In genomic region chr15:64096486-64097431, GRCh38 we compare ENCODE assay signal across 8 cellular contexts. TPM values are rescaled to one million over a fixed set of nuclear protein-coding genes. Genes with fewer than 3 reads are reported as not detected.
DNase-seq lines count a peak whose midpoint lies in the region; ATAC-seq lines count a peak whose summit lies in the region.

No MANE protein-coding gene starts in this region.

- no peaks in the 10 kb centered on the region for H3K9me3 Mint-ChIP-seq in activated T-cell treated with anti-CD3 and anti-CD28 coated beads, Interleukin-2, amount 50 U/mL, for 4 hours
- no peaks in the 10 kb centered on the region for H3K9me3 Mint-ChIP-seq in dendritic cell treated with granulocyte-macrophage colony-stimulating factor and Interleukin-4, amounts not matched to agents 40 ng/mL and 50 ng/mL, for 4 days
- H3K9me3 Mint-ChIP-seq in naive thymus-derived CD4-positive, alpha-beta T cell, result no peaks in the 10 kb centered on the region

- no peak for ATAC-seq in activated T-cell treated with anti-CD3 and anti-CD28 coated beads, Interleukin-2, amount 50 U/mL, for 4 hours
- no peak for ATAC-seq in naive thymus-derived CD4-positive, alpha-beta T cell
- no peak for ATAC-seq in HG03457 (IDR thresholded peaks at IDR 0.05; ENCODE audit: unreplicated experiment)
- no peak for ATAC-seq in GM18517 (IDR thresholded peaks at IDR 0.05; ENCODE audit: unreplicated experiment)

- no peaks in the 10 kb centered on the region for H3K27me3 Mint-ChIP-seq in activated T-cell treated with anti-CD3 and anti-CD28 coated beads, Interleukin-2, amount 50 U/mL, for 4 hours (ENCODE audit: low read depth)
- no peaks in the 10 kb centered on the region for H3K27me3 Mint-ChIP-seq in dendritic cell treated with granulocyte-macrophage colony-stimulating factor and Interleukin-4, amounts not matched to agents 40 ng/mL and 50 ng/mL, for 4 days
- no peaks in the 10 kb centered on the region for H3K27me3 Mint-ChIP-seq in naive thymus-derived CD4-positive, alpha-beta T cell

- H3K27ac ChIP-seq in naive thymus-derived CD4-positive, alpha-beta T cell (ENCODE audit: low read depth, low read length), result peak overlapping the region; percentile 88

- H3K36me3 Mint-ChIP-seq in activated T-cell treated with anti-CD3 and anti-CD28 coated beads, Interleukin-2, amount 50 U/mL, for 4 hours (ENCODE audit: insufficient read depth), result peaks cover 1% of the 10 kb centered on the region
- H3K36me3 Mint-ChIP-seq in dendritic cell treated with granulocyte-macrophage colony-stimulating factor and Interleukin-4, amounts not matched to agents 40 ng/mL and 50 ng/mL, for 4 days (ENCODE audit: low read depth), result peaks cover 46% of the 10 kb centered on the region
- H3K36me3 Mint-ChIP-seq in naive thymus-derived CD4-positive, alpha-beta T cell, result peaks cover 0 to 4% (median 0%) of the 10 kb centered on the region in 5 donors

- peaks cover 41 to 48% of the 10 kb centered on the region in 2 donors for H3K4me1 ChIP-seq in naive thymus-derived CD4-positive, alpha-beta T cell (ENCODE audit: control insufficient read depth in 2 of 2, insufficient read depth in 2 of 2, low read length in 2 of 2)

- CTCF ChIA-PET in naive thymus-derived CD4-positive, alpha-beta T cell (lab: Charles Lee), result interaction anchor here (1.6 kb wide), 1 partner anchor 66 kb away, joined by 5 read pairs; the partner anchor contains the start of gene PPIB

- H3K27ac Mint-ChIP-seq in dendritic cell treated with granulocyte-macrophage colony-stimulating factor and Interleukin-4, amounts not matched to agents 40 ng/mL and 50 ng/mL, for 4 days, result peak overlapping the region; percentile 94
- H3K27ac Mint-ChIP-seq in naive thymus-derived CD4-positive, alpha-beta T cell, result peak overlapping the region; percentile 97 to 100 (median 99)

- DNase-seq in activated T-cell treated with anti-CD3 and anti-CD28 coated beads, Interleukin-2, amount 50 U/mL, for 4 hours, result no peak
- DNase-seq in activated T-cell treated with anti-CD3 and anti-CD28 coated beads for 4 hours, result no peak
- DNase-seq in OCI-M1 (lab: John Stamatoyannopoulos, UW), result peak; percentile 63
- peak in 4 of 9 donors; percentile 8 to 23 (median 11) for DNase-seq in naive thymus-derived CD4-positive, alpha-beta T cell
- DNase-seq in T1000 (lab: John Stamatoyannopoulos, UW), result no peak

- no peaks in the 10 kb centered on the region for H3K9me3 ChIP-seq in naive thymus-derived CD4-positive, alpha-beta T cell (ENCODE audit: control insufficient read depth in 2 of 3, low read length in 3 of 3)

- H3K4me3 ChIP-seq in naive thymus-derived CD4-positive, alpha-beta T cell (ENCODE audit: low read length), result peak overlapping the region; percentile 87

- H3K4me3 Mint-ChIP-seq in activated T-cell treated with anti-CD3 and anti-CD28 coated beads, Interleukin-2, amount 50 U/mL, for 4 hours, result peak overlapping the region; percentile 96
- peak overlapping the region; percentile 92 for H3K4me3 Mint-ChIP-seq in dendritic cell treated with granulocyte-macrophage colony-stimulating factor and Interleukin-4, amounts not matched to agents 40 ng/mL and 50 ng/mL, for 4 days
- peak overlapping the region; percentile 92 to 100 (median 98) for H3K4me3 Mint-ChIP-seq in naive thymus-derived CD4-positive, alpha-beta T cell

- POLR2A ChIA-PET in naive thymus-derived CD4-positive, alpha-beta T cell (lab: Charles Lee), result interaction anchor here (0.9 to 1.8 kb wide), 5 partner anchors 9 to 66 kb away, joined by 3 to 9 read pairs (median 3); partner anchors contain the start of gene PPIB

- intact Hi-C loops in dendritic cell treated with granulocyte-macrophage colony-stimulating factor and Interleukin-4, amounts not matched to agents 40 ng/mL and 50 ng/mL, for 4 days (cut with micrococcal nuclease), result loop anchor here (5.0 kb wide), 1 partner anchor 56 kb away; the partner anchor contains the start of gene SNX22
- intact Hi-C loops in naive thymus-derived CD4-positive, alpha-beta T cell (cut with micrococcal nuclease), result loop anchor here (1.0 to 10.0 kb wide), 7 partner anchors 57 to 1052 kb away; partner anchors contain the start of genes PCLAF (in 1 of the 2), PDCD7 (in 1 of the 2), PIF1 (in 1 of the 2) and PLEKHO2 (in 1 of the 2)

- H3K4me1 Mint-ChIP-seq in activated T-cell treated with anti-CD3 and anti-CD28 coated beads, Interleukin-2, amount 50 U/mL, for 4 hours (ENCODE audit: low read depth), result peaks cover 70% of the 10 kb centered on the region
- H3K4me1 Mint-ChIP-seq in dendritic cell treated with granulocyte-macrophage colony-stimulating factor and Interleukin-4, amounts not matched to agents 40 ng/mL and 50 ng/mL, for 4 days (ENCODE audit: low read depth), result peaks cover 63% of the 10 kb centered on the region
- H3K4me1 Mint-ChIP-seq in naive thymus-derived CD4-positive, alpha-beta T cell, result peaks cover 48 to 98% (median 86%) of the 10 kb centered on the region in 7 donors

- H3K36me3 ChIP-seq in naive thymus-derived CD4-positive, alpha-beta T cell (ENCODE audit: control insufficient read depth in 2 of 3, insufficient read depth in 3 of 3, low read length in 3 of 3), result peaks cover 0 to 5% (median 0%) of the 10 kb centered on the region in 3 experiments

- H3K27me3 ChIP-seq in naive thymus-derived CD4-positive, alpha-beta T cell (ENCODE audit: control insufficient read depth in 2 of 2, insufficient read depth in 2 of 2, low read length in 2 of 2), result no peaks in the 10 kb centered on the region

RNA-seq across cellular contexts. Expression of gene SNX1, which starts 1.0 kb away (rescaled TPM):
- total RNA-seq in activated T-cell treated with anti-CD3 and anti-CD28 coated beads, Interleukin-2, amount 50 U/mL, for 4 hours, result 10 to 100 TPM; 88.4 to 96.4 (median 93.6) TPM
- total RNA-seq in naive thymus-derived CD4-positive, alpha-beta T cell, result 100 to 1,000 TPM; 117 to 161 (median 153) TPM
- 10 to 100 TPM; 61.3 to 84.4 TPM for polyA plus RNA-seq in naive thymus-derived CD4-positive, alpha-beta T cell

RNA-seq across cellular contexts. Expression of gene CIAO2A, which starts 3.1 kb away (rescaled TPM):
- 10 to 100 TPM; 37.5 to 45.4 (median 44.1) TPM for total RNA-seq in activated T-cell treated with anti-CD3 and anti-CD28 coated beads, Interleukin-2, amount 50 U/mL, for 4 hours
- total RNA-seq in naive thymus-derived CD4-positive, alpha-beta T cell, result 10 to 100 TPM; 19.2 to 66.8 (median 28.0) TPM
- 10 to 100 TPM; 52.8 to 92.1 TPM for polyA plus RNA-seq in naive thymus-derived CD4-positive, alpha-beta T cell

RNA-seq across cellular contexts. Expression of gene DAPK2, which starts 50.5 kb away (rescaled TPM):
- total RNA-seq in activated T-cell treated with anti-CD3 and anti-CD28 coated beads, Interleukin-2, amount 50 U/mL, for 4 hours, result 1 to 10 TPM in 1 of 3 donors, under 1 TPM in 2; 0.40 to 1.1 (median 0.71) TPM
- 1 to 10 TPM in 3 of 5 experiments, under 1 TPM in 1, not detected in 1; 0.46 to 9.3 (median 4.2) TPM for total RNA-seq in naive thymus-derived CD4-positive, alpha-beta T cell
- not detected for polyA plus RNA-seq in naive thymus-derived CD4-positive, alpha-beta T cell

RNA-seq across cellular contexts. Expression of gene SNX22, which starts 54.8 kb away (rescaled TPM):
- total RNA-seq in activated T-cell treated with anti-CD3 and anti-CD28 coated beads, Interleukin-2, amount 50 U/mL, for 4 hours, result under 1 TPM; 0.26 to 0.35 (median 0.30) TPM
- total RNA-seq in naive thymus-derived CD4-positive, alpha-beta T cell, result 1 to 10 TPM in 3 of 5 experiments, under 1 TPM in 2; 0.19 to 1.6 (median 1.2) TPM
- polyA plus RNA-seq in naive thymus-derived CD4-positive, alpha-beta T cell, result under 1 TPM; 0.87 to 0.93 TPM
